In the genomic region with DNA sequence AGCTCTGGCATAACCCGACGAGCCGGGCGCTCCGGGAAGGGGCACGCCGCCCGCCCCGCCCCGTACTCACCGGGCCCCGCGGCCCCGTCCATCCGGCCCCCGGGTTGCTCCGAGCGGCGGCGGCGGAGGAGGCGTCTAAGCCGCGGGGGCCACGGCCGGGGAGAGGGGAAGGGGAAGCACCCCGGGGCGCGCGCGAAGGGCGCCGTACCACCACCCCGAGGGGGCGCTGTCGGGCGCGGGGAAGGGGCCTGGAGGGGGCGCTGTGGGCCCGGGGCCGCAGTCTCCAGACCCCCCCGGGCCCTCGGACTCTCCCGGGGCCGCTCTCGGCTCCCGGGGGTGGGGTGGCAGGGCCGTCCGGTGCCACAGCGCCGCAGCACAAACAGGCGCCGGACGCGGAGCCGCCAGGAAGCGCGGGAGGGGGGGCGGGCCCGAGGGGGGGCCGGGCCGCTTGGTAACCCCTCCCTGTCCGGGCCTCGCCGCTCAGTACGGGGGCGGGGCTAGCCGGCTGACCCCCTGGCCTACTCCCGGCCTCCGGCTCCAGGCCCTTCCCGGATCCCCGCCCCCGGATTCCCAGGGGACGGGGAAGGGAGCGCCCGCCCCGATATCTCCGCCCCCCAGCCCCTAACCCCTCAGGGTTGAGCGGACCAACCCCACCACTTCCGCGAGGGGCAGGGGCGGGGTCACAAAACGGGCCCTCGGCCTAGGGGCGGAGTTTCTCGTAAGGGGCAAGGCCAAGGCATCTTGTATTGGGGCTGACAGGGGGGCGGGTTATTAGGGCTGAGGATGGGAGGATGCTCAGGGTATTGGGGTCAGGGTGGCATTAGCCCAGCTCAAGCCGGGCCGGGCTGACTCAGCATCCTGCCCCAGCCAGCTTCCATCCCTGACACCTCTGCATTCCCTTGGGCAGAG, we compare ENCODE assay signal across 1 cellular context.
A peak's percentile ranks its signal among the peaks of the same experiment; 100 is the strongest.
TF ChIP-seq lines count a peak whose summit lies in the region.

A gene with protein sequence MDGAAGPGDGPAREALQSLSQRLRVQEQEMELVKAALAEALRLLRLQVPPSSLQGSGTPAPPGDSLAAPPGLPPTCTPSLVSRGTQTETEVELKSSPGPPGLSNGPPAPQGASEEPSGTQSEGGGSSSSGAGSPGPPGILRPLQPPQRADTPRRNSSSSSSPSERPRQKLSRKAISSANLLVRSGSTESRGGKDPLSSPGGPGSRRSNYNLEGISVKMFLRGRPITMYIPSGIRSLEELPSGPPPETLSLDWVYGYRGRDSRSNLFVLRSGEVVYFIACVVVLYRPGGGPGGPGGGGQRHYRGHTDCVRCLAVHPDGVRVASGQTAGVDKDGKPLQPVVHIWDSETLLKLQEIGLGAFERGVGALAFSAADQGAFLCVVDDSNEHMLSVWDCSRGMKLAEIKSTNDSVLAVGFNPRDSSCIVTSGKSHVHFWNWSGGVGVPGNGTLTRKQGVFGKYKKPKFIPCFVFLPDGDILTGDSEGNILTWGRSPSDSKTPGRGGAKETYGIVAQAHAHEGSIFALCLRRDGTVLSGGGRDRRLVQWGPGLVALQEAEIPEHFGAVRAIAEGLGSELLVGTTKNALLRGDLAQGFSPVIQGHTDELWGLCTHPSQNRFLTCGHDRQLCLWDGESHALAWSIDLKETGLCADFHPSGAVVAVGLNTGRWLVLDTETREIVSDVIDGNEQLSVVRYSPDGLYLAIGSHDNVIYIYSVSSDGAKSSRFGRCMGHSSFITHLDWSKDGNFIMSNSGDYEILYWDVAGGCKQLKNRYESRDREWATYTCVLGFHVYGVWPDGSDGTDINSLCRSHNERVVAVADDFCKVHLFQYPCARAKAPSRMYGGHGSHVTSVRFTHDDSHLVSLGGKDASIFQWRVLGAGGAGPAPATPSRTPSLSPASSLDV (minus strand): TSS at position 410 of the 909 bp plus-strand sequence. CDS start 318 bp downstream, at position 92.
A gene with protein sequence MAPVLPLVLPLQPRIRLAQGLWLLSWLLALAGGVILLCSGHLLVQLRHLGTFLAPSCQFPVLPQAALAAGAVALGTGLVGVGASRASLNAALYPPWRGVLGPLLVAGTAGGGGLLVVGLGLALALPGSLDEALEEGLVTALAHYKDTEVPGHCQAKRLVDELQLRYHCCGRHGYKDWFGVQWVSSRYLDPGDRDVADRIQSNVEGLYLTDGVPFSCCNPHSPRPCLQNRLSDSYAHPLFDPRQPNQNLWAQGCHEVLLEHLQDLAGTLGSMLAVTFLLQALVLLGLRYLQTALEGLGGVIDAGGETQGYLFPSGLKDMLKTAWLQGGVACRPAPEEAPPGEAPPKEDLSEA (plus strand): TSS at position 892 of the 909 bp plus-strand sequence. CDS start 25 bp downstream, outside the sequence.

TF ChIP-seq in HEK293, 187 proteins besides CTCF, POLR2A, EP300 and RAD21 (continued from another document):
- TF ChIP-seq, protein P1, sequence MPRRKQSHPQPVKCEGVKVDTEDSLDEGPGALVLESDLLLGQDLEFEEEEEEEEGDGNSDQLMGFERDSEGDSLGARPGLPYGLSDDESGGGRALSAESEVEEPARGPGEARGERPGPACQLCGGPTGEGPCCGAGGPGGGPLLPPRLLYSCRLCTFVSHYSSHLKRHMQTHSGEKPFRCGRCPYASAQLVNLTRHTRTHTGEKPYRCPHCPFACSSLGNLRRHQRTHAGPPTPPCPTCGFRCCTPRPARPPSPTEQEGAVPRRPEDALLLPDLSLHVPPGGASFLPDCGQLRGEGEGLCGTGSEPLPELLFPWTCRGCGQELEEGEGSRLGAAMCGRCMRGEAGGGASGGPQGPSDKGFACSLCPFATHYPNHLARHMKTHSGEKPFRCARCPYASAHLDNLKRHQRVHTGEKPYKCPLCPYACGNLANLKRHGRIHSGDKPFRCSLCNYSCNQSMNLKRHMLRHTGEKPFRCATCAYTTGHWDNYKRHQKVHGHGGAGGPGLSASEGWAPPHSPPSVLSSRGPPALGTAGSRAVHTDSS (tag by site-specific recombination; IDR thresholded peaks at IDR 0.05), result 0 out of 2 replicates have a peak, but pooled peaks have one; percentile 35
- TF ChIP-seq ZSCAN30 (tag by site-specific recombination; IDR thresholded peaks at IDR 0.05), result peak; percentile 43; the same call in 1 of the 2 replicates
- TF ChIP-seq ZNF585B (tag by site-specific recombination; IDR thresholded peaks at IDR 0.05), result no peak
- no peak for TF ChIP-seq ZNF837 (tag by site-specific recombination; IDR thresholded peaks at IDR 0.05)
- peak; percentile 79 for TF ChIP-seq IKZF3 (tag by site-specific recombination; IDR thresholded peaks at IDR 0.05)
- no peak for TF ChIP-seq ZNF214 (tag by site-specific recombination; IDR thresholded peaks at IDR 0.05; ENCODE audit: borderline replicate concordance)
- no peak for TF ChIP-seq ZNF670 (tag by site-specific recombination; IDR thresholded peaks at IDR 0.05; ENCODE audit: low read depth)
- TF ChIP-seq SCRT2 (tag by site-specific recombination; IDR thresholded peaks at IDR 0.05), result no peak
- peak; percentile 79 for TF ChIP-seq ZBTB8A (tag by site-specific recombination; IDR thresholded peaks at IDR 0.05)
- no peak for TF ChIP-seq ZNF660 (tag by site-specific recombination; IDR thresholded peaks at IDR 0.05)
- TF ChIP-seq, protein P2, sequence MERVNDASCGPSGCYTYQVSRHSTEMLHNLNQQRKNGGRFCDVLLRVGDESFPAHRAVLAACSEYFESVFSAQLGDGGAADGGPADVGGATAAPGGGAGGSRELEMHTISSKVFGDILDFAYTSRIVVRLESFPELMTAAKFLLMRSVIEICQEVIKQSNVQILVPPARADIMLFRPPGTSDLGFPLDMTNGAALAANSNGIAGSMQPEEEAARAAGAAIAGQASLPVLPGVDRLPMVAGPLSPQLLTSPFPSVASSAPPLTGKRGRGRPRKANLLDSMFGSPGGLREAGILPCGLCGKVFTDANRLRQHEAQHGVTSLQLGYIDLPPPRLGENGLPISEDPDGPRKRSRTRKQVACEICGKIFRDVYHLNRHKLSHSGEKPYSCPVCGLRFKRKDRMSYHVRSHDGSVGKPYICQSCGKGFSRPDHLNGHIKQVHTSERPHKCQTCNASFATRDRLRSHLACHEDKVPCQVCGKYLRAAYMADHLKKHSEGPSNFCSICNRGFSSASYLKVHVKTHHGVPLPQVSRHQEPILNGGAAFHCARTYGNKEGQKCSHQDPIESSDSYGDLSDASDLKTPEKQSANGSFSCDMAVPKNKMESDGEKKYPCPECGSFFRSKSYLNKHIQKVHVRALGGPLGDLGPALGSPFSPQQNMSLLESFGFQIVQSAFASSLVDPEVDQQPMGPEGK (tag by site-specific recombination; IDR thresholded peaks at IDR 0.05), result peak; percentile 79
- peak; percentile 10; the same call in 1 of the 2 replicates for TF ChIP-seq ZBTB20 (tag by site-specific recombination; IDR thresholded peaks at IDR 0.05)
- TF ChIP-seq ZNF561 (tag by site-specific recombination; IDR thresholded peaks at IDR 0.05; ENCODE audit: borderline replicate concordance), result peak; percentile 82
- TF ChIP-seq, protein P3, sequence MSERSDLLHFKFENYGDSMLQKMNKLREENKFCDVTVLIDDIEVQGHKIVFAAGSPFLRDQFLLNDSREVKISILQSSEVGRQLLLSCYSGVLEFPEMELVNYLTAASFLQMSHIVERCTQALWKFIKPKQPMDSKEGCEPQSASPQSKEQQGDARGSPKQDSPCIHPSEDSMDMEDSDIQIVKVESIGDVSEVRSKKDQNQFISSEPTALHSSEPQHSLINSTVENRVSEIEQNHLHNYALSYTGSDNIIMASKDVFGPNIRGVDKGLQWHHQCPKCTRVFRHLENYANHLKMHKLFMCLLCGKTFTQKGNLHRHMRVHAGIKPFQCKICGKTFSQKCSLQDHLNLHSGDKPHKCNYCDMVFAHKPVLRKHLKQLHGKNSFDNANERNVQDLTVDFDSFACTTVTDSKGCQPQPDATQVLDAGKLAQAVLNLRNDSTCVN (tag by site-specific recombination; optimal IDR thresholded peaks at IDR 0.05), result peak; percentile 39
- TF ChIP-seq, protein P4, sequence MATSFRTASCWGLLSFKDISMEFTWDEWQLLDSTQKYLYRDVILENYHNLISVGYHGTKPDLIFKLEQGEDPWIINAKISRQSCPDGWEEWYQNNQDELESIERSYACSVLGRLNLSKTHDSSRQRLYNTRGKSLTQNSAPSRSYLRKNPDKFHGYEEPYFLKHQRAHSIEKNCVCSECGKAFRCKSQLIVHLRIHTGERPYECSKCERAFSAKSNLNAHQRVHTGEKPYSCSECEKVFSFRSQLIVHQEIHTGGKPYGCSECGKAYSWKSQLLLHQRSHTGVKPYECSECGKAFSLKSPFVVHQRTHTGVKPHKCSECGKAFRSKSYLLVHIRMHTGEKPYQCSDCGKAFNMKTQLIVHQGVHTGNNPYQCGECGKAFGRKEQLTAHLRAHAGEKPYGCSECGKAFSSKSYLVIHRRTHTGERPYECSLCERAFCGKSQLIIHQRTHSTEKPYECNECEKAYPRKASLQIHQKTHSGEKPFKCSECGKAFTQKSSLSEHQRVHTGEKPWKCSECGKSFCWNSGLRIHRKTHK (tag by site-specific recombination; IDR thresholded peaks at IDR 0.05), result no peak
- peak; percentile 79 for TF ChIP-seq SP3 (tag by site-specific recombination; IDR thresholded peaks at IDR 0.05)
- peak; percentile 82 for TF ChIP-seq SP2 (tag by site-specific recombination; IDR thresholded peaks at IDR 0.05)
- TF ChIP-seq, protein P5, sequence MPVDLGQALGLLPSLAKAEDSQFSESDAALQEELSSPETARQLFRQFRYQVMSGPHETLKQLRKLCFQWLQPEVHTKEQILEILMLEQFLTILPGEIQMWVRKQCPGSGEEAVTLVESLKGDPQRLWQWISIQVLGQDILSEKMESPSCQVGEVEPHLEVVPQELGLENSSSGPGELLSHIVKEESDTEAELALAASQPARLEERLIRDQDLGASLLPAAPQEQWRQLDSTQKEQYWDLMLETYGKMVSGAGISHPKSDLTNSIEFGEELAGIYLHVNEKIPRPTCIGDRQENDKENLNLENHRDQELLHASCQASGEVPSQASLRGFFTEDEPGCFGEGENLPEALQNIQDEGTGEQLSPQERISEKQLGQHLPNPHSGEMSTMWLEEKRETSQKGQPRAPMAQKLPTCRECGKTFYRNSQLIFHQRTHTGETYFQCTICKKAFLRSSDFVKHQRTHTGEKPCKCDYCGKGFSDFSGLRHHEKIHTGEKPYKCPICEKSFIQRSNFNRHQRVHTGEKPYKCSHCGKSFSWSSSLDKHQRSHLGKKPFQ (tag by site-specific recombination; IDR thresholded peaks at IDR 0.05), result no peak
- no peak for TF ChIP-seq ZNF600 (tag by site-specific recombination; IDR thresholded peaks at IDR 0.05)
- TF ChIP-seq ZNF37A (tag by site-specific recombination; IDR thresholded peaks at IDR 0.05), result no peak
- no peak for TF ChIP-seq HOXD13 (CRISPR knock-in tag; IDR thresholded peaks at IDR 0.05; ENCODE audit: borderline replicate concordance)
- TF ChIP-seq ZNF560 (tag by site-specific recombination; IDR thresholded peaks at IDR 0.05; ENCODE audit: borderline replicate concordance), result no peak
- TF ChIP-seq, protein P6, sequence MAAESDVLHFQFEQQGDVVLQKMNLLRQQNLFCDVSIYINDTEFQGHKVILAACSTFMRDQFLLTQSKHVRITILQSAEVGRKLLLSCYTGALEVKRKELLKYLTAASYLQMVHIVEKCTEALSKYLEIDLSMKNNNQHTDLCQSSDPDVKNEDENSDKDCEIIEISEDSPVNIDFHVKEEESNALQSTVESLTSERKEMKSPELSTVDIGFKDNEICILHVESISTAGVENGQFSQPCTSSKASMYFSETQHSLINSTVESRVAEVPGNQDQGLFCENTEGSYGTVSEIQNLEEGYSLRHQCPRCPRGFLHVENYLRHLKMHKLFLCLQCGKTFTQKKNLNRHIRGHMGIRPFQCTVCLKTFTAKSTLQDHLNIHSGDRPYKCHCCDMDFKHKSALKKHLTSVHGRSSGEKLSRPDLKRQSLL (tag by site-specific recombination; IDR thresholded peaks at IDR 0.05), result no peak
- TF ChIP-seq KLF9 (tag by site-specific recombination; IDR thresholded peaks at IDR 0.05; ENCODE audit: low read depth), result peak; percentile 63; the same call in 1 of the 2 replicates
- peak; percentile 8; the same call in 1 of the 2 replicates for TF ChIP-seq ZFHX2 (tag by site-specific recombination; conservative IDR thresholded peaks at IDR 0.05)
- no peak for TF ChIP-seq ZSCAN16 (tag by site-specific recombination; IDR thresholded peaks at IDR 0.05)
- no peak for TF ChIP-seq ZNF48 (tag by site-specific recombination; IDR thresholded peaks at IDR 0.05)
